ENCODE assay signal across 2 cellular contexts in the genomic region with DNA sequence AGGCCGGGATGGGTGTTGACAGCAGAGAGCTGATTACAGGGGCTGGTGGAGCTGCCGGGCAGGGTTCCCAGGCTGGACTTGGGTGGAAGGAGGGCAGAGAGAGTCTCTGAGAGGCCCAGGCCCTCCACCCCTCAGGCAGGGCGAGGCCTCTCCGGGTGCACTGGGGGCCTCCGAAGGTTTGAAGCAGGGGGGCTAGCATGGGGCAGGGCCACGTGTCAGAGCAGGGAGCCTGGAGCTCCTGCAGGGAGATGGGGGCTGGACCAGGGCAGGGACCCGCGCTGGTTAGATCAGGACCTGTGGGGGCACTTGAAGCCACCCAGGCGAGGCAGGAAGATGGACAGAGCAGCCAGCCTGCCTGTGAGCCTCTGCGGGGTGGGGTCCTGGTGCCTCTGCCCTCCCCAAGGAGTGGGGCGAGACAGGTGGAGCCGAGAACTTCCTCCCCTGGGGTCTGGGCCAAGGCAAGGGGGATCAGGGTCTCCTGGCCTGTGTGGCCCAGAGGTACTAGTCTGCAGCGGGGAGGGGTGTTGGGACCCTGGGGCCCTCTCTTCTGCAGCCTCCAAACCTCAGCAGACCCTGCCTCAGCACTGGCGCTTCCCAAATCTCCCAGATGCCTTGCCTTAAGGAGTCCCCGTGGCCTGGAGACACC.
TF ChIP-seq lines count a peak whose summit lies in the region.

No MANE protein-coding gene starts in this region.

TF ChIP-seq in A549, 52 proteins besides CTCF, POLR2A, EP300 and RAD21 (continued from another document):
- no peak for TF ChIP-seq ZNF302 (CRISPR knock-in tag; IDR thresholded peaks at IDR 0.05)
- TF ChIP-seq JUN (IDR thresholded peaks at IDR 0.05), result no peak

TF ChIP-seq in HEK293, 187 proteins besides CTCF, POLR2A, EP300 and RAD21 (continued from another document):
- TF ChIP-seq, protein P1, sequence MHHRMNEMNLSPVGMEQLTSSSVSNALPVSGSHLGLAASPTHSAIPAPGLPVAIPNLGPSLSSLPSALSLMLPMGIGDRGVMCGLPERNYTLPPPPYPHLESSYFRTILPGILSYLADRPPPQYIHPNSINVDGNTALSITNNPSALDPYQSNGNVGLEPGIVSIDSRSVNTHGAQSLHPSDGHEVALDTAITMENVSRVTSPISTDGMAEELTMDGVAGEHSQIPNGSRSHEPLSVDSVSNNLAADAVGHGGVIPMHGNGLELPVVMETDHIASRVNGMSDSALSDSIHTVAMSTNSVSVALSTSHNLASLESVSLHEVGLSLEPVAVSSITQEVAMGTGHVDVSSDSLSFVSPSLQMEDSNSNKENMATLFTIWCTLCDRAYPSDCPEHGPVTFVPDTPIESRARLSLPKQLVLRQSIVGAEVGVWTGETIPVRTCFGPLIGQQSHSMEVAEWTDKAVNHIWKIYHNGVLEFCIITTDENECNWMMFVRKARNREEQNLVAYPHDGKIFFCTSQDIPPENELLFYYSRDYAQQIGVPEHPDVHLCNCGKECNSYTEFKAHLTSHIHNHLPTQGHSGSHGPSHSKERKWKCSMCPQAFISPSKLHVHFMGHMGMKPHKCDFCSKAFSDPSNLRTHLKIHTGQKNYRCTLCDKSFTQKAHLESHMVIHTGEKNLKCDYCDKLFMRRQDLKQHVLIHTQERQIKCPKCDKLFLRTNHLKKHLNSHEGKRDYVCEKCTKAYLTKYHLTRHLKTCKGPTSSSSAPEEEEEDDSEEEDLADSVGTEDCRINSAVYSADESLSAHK (tag by site-specific recombination; IDR thresholded peaks at IDR 0.05), result peak; percentile 34; the same call in 1 of the 2 replicates
- TF ChIP-seq ZNF132 (tag by site-specific recombination; IDR thresholded peaks at IDR 0.05; ENCODE audit: borderline replicate concordance) (no peak), ZIC2 (tag by site-specific recombination; IDR thresholded peaks at IDR 0.05) (peak; percentile 48; the same call in 1 of the 2 replicates), ZBTB20 (tag by site-specific recombination; IDR thresholded peaks at IDR 0.05) (peak; percentile 21; the same call in 1 of the 2 replicates), ZBTB1 (tag by site-specific recombination; IDR thresholded peaks at IDR 0.05) (no peak)
- TF ChIP-seq, protein P2, sequence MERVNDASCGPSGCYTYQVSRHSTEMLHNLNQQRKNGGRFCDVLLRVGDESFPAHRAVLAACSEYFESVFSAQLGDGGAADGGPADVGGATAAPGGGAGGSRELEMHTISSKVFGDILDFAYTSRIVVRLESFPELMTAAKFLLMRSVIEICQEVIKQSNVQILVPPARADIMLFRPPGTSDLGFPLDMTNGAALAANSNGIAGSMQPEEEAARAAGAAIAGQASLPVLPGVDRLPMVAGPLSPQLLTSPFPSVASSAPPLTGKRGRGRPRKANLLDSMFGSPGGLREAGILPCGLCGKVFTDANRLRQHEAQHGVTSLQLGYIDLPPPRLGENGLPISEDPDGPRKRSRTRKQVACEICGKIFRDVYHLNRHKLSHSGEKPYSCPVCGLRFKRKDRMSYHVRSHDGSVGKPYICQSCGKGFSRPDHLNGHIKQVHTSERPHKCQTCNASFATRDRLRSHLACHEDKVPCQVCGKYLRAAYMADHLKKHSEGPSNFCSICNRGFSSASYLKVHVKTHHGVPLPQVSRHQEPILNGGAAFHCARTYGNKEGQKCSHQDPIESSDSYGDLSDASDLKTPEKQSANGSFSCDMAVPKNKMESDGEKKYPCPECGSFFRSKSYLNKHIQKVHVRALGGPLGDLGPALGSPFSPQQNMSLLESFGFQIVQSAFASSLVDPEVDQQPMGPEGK (tag by site-specific recombination; IDR thresholded peaks at IDR 0.05), result 0 out of 2 replicates have a peak, but pooled peaks have one; percentile 48
- TF ChIP-seq, protein P3, sequence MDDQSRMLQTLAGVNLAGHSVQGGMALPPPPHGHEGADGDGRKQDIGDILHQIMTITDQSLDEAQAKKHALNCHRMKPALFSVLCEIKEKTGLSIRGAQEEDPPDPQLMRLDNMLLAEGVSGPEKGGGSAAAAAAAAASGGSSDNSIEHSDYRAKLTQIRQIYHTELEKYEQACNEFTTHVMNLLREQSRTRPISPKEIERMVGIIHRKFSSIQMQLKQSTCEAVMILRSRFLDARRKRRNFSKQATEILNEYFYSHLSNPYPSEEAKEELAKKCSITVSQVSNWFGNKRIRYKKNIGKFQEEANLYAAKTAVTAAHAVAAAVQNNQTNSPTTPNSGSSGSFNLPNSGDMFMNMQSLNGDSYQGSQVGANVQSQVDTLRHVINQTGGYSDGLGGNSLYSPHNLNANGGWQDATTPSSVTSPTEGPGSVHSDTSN (CRISPR knock-in tag; IDR thresholded peaks at IDR 0.05), result no peak
TF ChIP-seq in HEK293: peak in this region for 7.
